1 cellular context compared by ENCODE assay signal in the genomic region with DNA sequence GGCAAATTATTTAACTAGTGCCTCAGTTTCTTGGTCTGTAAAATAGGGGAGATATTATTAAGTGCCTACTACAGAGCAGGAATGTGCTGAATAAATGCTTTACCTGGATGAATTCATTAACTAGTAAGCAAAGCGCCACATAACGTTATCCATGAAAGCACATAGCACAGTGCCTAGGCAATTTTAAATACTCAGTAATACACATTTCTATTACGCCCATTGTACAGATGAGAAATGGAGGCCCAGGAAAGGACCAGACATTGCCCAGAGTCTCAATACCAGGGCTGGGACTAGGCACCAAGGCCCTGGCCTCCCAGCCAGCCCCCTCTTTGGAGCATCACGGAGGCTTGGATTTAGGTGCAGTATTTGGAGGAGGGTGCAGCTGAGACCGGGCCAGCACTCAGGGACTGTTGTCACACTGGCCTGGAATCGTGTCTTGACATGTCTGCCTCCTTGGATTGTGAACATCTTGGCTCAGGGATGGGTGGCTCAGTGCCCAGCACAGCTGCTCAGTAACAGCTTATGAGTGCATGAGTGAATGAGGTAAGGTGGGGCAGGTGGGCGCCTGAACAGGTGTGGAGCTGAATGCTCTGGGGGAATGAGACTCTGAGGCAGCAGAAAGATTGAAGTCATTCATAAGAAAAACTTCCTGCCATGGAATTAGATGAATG.
TF ChIP-seq lines count a peak whose summit lies in the region.

No MANE protein-coding gene starts in this region.

TF ChIP-seq in HepG2, 621 proteins besides CTCF, POLR2A, EP300 and RAD21:
- no peak for TF ChIP-seq REPIN1 (CRISPR knock-in tag; IDR thresholded peaks at IDR 0.05; ENCODE audit: borderline replicate concordance, low read depth)
- TF ChIP-seq ZNF629 (CRISPR knock-in tag; conservative IDR thresholded peaks at IDR 0.05) = peak; percentile 47; the same call in 1 of the 2 replicates
- TF ChIP-seq, protein P1, sequence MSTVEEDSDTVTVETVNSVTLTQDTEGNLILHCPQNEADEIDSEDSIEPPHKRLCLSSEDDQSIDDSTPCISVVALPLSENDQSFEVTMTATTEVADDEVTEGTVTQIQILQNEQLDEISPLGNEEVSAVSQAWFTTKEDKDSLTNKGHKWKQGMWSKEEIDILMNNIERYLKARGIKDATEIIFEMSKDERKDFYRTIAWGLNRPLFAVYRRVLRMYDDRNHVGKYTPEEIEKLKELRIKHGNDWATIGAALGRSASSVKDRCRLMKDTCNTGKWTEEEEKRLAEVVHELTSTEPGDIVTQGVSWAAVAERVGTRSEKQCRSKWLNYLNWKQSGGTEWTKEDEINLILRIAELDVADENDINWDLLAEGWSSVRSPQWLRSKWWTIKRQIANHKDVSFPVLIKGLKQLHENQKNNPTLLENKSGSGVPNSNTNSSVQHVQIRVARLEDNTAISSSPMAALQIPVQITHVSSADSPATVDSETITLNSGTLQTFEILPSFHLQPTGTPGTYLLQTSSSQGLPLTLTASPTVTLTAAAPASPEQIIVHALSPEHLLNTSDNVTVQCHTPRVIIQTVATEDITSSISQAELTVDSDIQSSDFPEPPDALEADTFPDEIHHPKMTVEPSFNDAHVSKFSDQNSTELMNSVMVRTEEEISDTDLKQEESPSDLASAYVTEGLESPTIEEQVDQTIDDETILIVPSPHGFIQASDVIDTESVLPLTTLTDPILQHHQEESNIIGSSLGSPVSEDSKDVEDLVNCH (CRISPR knock-in tag; IDR thresholded peaks at IDR 0.05) = no peak
- TF ChIP-seq, protein P2, sequence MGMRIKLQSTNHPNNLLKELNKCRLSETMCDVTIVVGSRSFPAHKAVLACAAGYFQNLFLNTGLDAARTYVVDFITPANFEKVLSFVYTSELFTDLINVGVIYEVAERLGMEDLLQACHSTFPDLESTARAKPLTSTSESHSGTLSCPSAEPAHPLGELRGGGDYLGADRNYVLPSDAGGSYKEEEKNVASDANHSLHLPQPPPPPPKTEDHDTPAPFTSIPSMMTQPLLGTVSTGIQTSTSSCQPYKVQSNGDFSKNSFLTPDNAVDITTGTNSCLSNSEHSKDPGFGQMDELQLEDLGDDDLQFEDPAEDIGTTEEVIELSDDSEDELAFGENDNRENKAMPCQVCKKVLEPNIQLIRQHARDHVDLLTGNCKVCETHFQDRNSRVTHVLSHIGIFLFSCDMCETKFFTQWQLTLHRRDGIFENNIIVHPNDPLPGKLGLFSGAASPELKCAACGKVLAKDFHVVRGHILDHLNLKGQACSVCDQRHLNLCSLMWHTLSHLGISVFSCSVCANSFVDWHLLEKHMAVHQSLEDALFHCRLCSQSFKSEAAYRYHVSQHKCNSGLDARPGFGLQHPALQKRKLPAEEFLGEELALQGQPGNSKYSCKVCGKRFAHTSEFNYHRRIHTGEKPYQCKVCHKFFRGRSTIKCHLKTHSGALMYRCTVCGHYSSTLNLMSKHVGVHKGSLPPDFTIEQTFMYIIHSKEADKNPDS (CRISPR knock-in tag; IDR thresholded peaks at IDR 0.05) = no peak
TF ChIP-seq in HepG2: peak in this region for 1.
